In genomic region chr10:70106958-70107791, GRCh38 we compare ENCODE assay signal across 7 cellular contexts. TPM values are rescaled to one million over a fixed set of nuclear protein-coding genes. Genes with fewer than 3 reads are reported as not detected.
DNase-seq lines count a peak whose midpoint lies in the region; ATAC-seq, FAIRE-seq and TF ChIP-seq lines count a peak whose summit lies in the region.

No MANE protein-coding gene starts in this region.

- no peaks in the 10 kb centered on the region for H3K4me1 ChIP-seq in ascending aorta

- H3K27me3 ChIP-seq in ascending aorta = no peaks in the 10 kb centered on the region

- H3K36me3 Mint-ChIP-seq in osteocyte (ENCODE audit: unreplicated experiment) = peaks cover 28% of the 10 kb centered on the region
- H3K36me3 Mint-ChIP-seq in activated T-helper 1 cell treated with anti-CD3 and anti-CD28 coated beads, Interleukin-12 subunit alpha, Interleukin-12 subunit beta, Interleukin-2, Interleukin-4 antibody, amounts not matched to agents 30 ng/mL and 10 ng/mL and 1 ng/mL, durations not matched to agents 14 hours and 24 hours and 36 hours (ENCODE audit: low read depth) = peaks cover 3% of the 10 kb centered on the region
- peaks cover 0 to 77% (median 16%) of the 10 kb centered on the region in 3 donors for H3K36me3 Mint-ChIP-seq in naive thymus-derived CD8-positive, alpha-beta T cell

- H3K4me3 ChIP-seq in ascending aorta = no peak overlapping the region

- no peak overlapping the region for H3K27ac ChIP-seq in ascending aorta

- peak; percentile 83 for FAIRE-seq in GM12892 (lab: Jason Lieb, UNC)

- peak; percentile 85 for ATAC-seq in HG02870 (IDR thresholded peaks at IDR 0.05; ENCODE audit: unreplicated experiment)
- no peak for ATAC-seq in naive thymus-derived CD8-positive, alpha-beta T cell

- TF ChIP-seq CTCF in ascending aorta (IDR thresholded peaks at IDR 0.05) (peak in 2 of 3 experiments; percentile 20 to 32), osteocyte (IDR thresholded peaks at IDR 0.05) (peak; percentile 49)

- peaks cover 17 to 22% of the 10 kb centered on the region in 2 donors for H3K36me3 ChIP-seq in ascending aorta

- H3K9me3 Mint-ChIP-seq in osteocyte (ENCODE audit: unreplicated experiment) = no peaks in the 10 kb centered on the region
- no peaks in the 10 kb centered on the region for H3K9me3 Mint-ChIP-seq in activated T-helper 1 cell treated with anti-CD3 and anti-CD28 coated beads, Interleukin-12 subunit alpha, Interleukin-12 subunit beta, Interleukin-2, Interleukin-4 antibody, amounts not matched to agents 30 ng/mL and 10 ng/mL and 1 ng/mL, durations not matched to agents 14 hours and 24 hours and 36 hours
- H3K9me3 Mint-ChIP-seq in naive thymus-derived CD8-positive, alpha-beta T cell = no peaks in the 10 kb centered on the region

- H3K27me3 Mint-ChIP-seq in osteocyte (ENCODE audit: unreplicated experiment) = no peaks in the 10 kb centered on the region
- H3K27me3 Mint-ChIP-seq in activated T-helper 1 cell treated with anti-CD3 and anti-CD28 coated beads, Interleukin-12 subunit alpha, Interleukin-12 subunit beta, Interleukin-2, Interleukin-4 antibody, amounts not matched to agents 30 ng/mL and 10 ng/mL and 1 ng/mL, durations not matched to agents 14 hours and 24 hours and 36 hours (ENCODE audit: insufficient read depth) = no peaks in the 10 kb centered on the region
- H3K27me3 Mint-ChIP-seq in naive thymus-derived CD8-positive, alpha-beta T cell = no peaks in the 10 kb centered on the region

- DNase-seq in GM12892 (ENCODE audit: insufficient read length) (peak; percentile 41), ascending aorta (ENCODE audit: low spot score in 2 of 2) (no peak), osteocyte (ENCODE audit: extremely low spot score, unreplicated experiment) (no peak), NCI-H1092 (lab: John Stamatoyannopoulos, UW) (no peak)
- no peak for DNase-seq in activated T-helper 1 cell treated with anti-CD3 and anti-CD28 coated beads, Interleukin-12 subunit alpha, Interleukin-12 subunit beta, Interleukin-2, Interleukin-4 antibody, amounts not matched to agents 30 ng/mL and 10 ng/mL and 1 ng/mL, durations not matched to agents 14 hours and 24 hours and 36 hours (ENCODE audit: low spot score)
- no peak for DNase-seq in naive thymus-derived CD8-positive, alpha-beta T cell

- H3K4me3 Mint-ChIP-seq in osteocyte (ENCODE audit: unreplicated experiment) = no peak overlapping the region
- no peak overlapping the region for H3K4me3 Mint-ChIP-seq in activated T-helper 1 cell treated with anti-CD3 and anti-CD28 coated beads, Interleukin-12 subunit alpha, Interleukin-12 subunit beta, Interleukin-2, Interleukin-4 antibody, amounts not matched to agents 30 ng/mL and 10 ng/mL and 1 ng/mL, durations not matched to agents 14 hours and 24 hours and 36 hours
- H3K4me3 Mint-ChIP-seq in naive thymus-derived CD8-positive, alpha-beta T cell = no peak overlapping the region

- H3K4me1 Mint-ChIP-seq in osteocyte (ENCODE audit: unreplicated experiment) = peaks cover 11% of the 10 kb centered on the region
- no peaks in the 10 kb centered on the region for H3K4me1 Mint-ChIP-seq in activated T-helper 1 cell treated with anti-CD3 and anti-CD28 coated beads, Interleukin-12 subunit alpha, Interleukin-12 subunit beta, Interleukin-2, Interleukin-4 antibody, amounts not matched to agents 30 ng/mL and 10 ng/mL and 1 ng/mL, durations not matched to agents 14 hours and 24 hours and 36 hours (ENCODE audit: low read depth)
- H3K4me1 Mint-ChIP-seq in naive thymus-derived CD8-positive, alpha-beta T cell = peaks cover 0 to 10% (median 6%) of the 10 kb centered on the region in 4 donors

- intact Hi-C loops in ascending aorta (cut with DNase I) = no loop called here
- intact Hi-C loops in activated T-helper 1 cell treated with anti-CD3 and anti-CD28 coated beads, Interleukin-12 subunit alpha, Interleukin-12 subunit beta, Interleukin-2, Interleukin-4 antibody, amounts not matched to agents 30 ng/mL and 10 ng/mL and 1 ng/mL, durations not matched to agents 14 hours and 24 hours and 36 hours (cut with micrococcal nuclease) = no loop called here

- TF ChIP-seq POLR2A in GM12892 (IDR thresholded peaks at IDR 0.05; ENCODE audit: low read depth, low read length) = peak; percentile 34

- no peaks in the 10 kb centered on the region for H3K9me3 ChIP-seq in ascending aorta

- POLR2A ChIA-PET in naive thymus-derived CD8-positive, alpha-beta T cell (lab: Charles Lee) = interaction anchor here (0.9 to 2.0 kb wide), 2 partner anchors 14 to 64 kb away, joined by 3 to 6 read pairs; no protein-coding TSS in a partner anchor

- H3K27ac Mint-ChIP-seq in osteocyte (ENCODE audit: unreplicated experiment) = peak overlapping the region; percentile 70
- no peak overlapping the region for H3K27ac Mint-ChIP-seq in activated T-helper 1 cell treated with anti-CD3 and anti-CD28 coated beads, Interleukin-12 subunit alpha, Interleukin-12 subunit beta, Interleukin-2, Interleukin-4 antibody, amounts not matched to agents 30 ng/mL and 10 ng/mL and 1 ng/mL, durations not matched to agents 14 hours and 24 hours and 36 hours
- H3K27ac Mint-ChIP-seq in naive thymus-derived CD8-positive, alpha-beta T cell = peak overlapping the region in 5 of 10 donors; percentile 44 to 65 (median 49)

RNA-seq across cellular contexts. Expression of gene AIFM2, which starts 25.4 kb away (rescaled TPM):
- polyA plus RNA-seq in GM12892 (2012; ENCODE audit: missing spikeins) = 13.8 TPM
- 2.9 TPM for total RNA-seq in ascending aorta
- 11.7 and 12.1 TPM in 2 replicates for total RNA-seq in osteocyte
- total RNA-seq in activated T-helper 1 cell treated with anti-CD3 and anti-CD28 coated beads, Interleukin-12 subunit alpha, Interleukin-12 subunit beta, Interleukin-2, Interleukin-4 antibody, amounts not matched to agents 30 ng/mL and 10 ng/mL and 1 ng/mL, durations not matched to agents 14 hours and 24 hours and 36 hours = 7.1 and 7.3 TPM in 2 replicates
- 1 to 10 TPM; 4.7 to 6.2 TPM for total RNA-seq in naive thymus-derived CD8-positive, alpha-beta T cell
- polyA plus RNA-seq in naive thymus-derived CD8-positive, alpha-beta T cell = 1 to 10 TPM in 2 of 3 donors, under 1 TPM in 1; 0.80 to 1.5 (median 1.3) TPM

RNA-seq across cellular contexts. Expression of gene TYSND1, which starts 39.3 kb away (rescaled TPM):
- 8.2 TPM for polyA plus RNA-seq in GM12892 (2012; ENCODE audit: missing spikeins)
- 12.3 TPM for total RNA-seq in ascending aorta
- total RNA-seq in osteocyte = 13.8 and 15.6 TPM in 2 replicates
- 12.6 and 12.7 TPM in 2 replicates for total RNA-seq in activated T-helper 1 cell treated with anti-CD3 and anti-CD28 coated beads, Interleukin-12 subunit alpha, Interleukin-12 subunit beta, Interleukin-2, Interleukin-4 antibody, amounts not matched to agents 30 ng/mL and 10 ng/mL and 1 ng/mL, durations not matched to agents 14 hours and 24 hours and 36 hours
- total RNA-seq in naive thymus-derived CD8-positive, alpha-beta T cell = 10 to 100 TPM; 34.5 to 35.3 TPM
- 10 to 100 TPM; 23.0 to 28.8 (median 24.3) TPM for polyA plus RNA-seq in naive thymus-derived CD8-positive, alpha-beta T cell

RNA-seq across cellular contexts. Expression of gene MACROH2A2, which starts 54.5 kb away (rescaled TPM):
- polyA plus RNA-seq in GM12892 (2012; ENCODE audit: missing spikeins) = 0.59 TPM
- total RNA-seq in ascending aorta = 8.2 TPM
- total RNA-seq in osteocyte = 31.2 and 36.5 TPM in 2 replicates
- total RNA-seq in activated T-helper 1 cell treated with anti-CD3 and anti-CD28 coated beads, Interleukin-12 subunit alpha, Interleukin-12 subunit beta, Interleukin-2, Interleukin-4 antibody, amounts not matched to agents 30 ng/mL and 10 ng/mL and 1 ng/mL, durations not matched to agents 14 hours and 24 hours and 36 hours = 3.4 and 3.5 TPM in 2 replicates
- 1 to 10 TPM; 6.7 to 7.2 TPM for total RNA-seq in naive thymus-derived CD8-positive, alpha-beta T cell
- 1 to 10 TPM; 6.1 to 7.1 (median 6.3) TPM for polyA plus RNA-seq in naive thymus-derived CD8-positive, alpha-beta T cell
